Comparison of ENCODE assay signal across 9 cellular contexts in the genomic region with DNA sequence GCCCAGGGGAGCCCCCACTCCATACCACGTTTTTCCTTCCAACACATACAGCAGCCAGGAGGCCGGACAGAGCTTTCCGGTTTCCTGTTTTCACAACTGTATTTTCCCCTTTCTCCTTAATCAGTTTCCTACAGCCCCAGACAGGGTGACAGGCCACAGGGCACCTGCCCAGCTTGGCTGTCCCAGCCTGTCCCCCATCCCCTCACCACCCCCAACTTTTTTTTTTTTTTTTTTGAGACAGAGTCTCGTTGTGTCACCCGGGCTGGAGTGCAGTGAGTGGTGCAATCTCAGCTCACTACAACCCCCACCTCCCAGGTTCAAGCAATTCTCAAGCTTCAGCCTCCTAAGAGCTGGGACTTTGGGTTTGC. TPM values are rescaled to one million over a fixed set of nuclear protein-coding genes. Genes with fewer than 3 reads are reported as not detected.
DNase-seq lines count a peak whose midpoint lies in the region; ATAC-seq and TF ChIP-seq lines count a peak whose summit lies in the region.
"Had no signal": no experiment of that assay in that cellular context is flagged by ENCODE, and none has a peak within 500 bp of the region (broad histone marks: within the 10 kb centered on the region; RNA-seq: fewer than 3 reads in every experiment).

No MANE protein-coding gene starts in this region.

- no peak overlapping the region for H3K4me3 Mint-ChIP-seq in activated naive CD8-positive, alpha-beta T cell treated with anti-CD3 and anti-CD28 coated beads, Interleukin-2, amount 50 U/mL, for 24 hours
- H3K4me3 Mint-ChIP-seq: B cell had no signal

- peaks cover 40 to 56% (median 49%) of the 10 kb centered on the region in 4 donors for H3K4me1 ChIP-seq in upper lobe of left lung

- H3K27me3 ChIP-seq in layer of hippocampus (ENCODE audit: control insufficient read depth, insufficient read depth, low read length), result no peaks in the 10 kb centered on the region
- H3K27me3 ChIP-seq in upper lobe of left lung, result no peaks in the 10 kb centered on the region

- no peak for TF ChIP-seq CTCF in upper lobe of left lung (IDR thresholded peaks at IDR 0.05)

- no peaks in the 10 kb centered on the region for H3K9me3 ChIP-seq in upper lobe of left lung

- WGBS in upper lobe of left lung, 2 donors, result 3 to 4% methylated on average over 5 of the region's 5 CpGs

- no peaks in the 10 kb centered on the region for H3K36me3 Mint-ChIP-seq in activated naive CD8-positive, alpha-beta T cell treated with anti-CD3 and anti-CD28 coated beads, Interleukin-2, amount 50 U/mL, for 24 hours (ENCODE audit: low read depth)

- peak; percentile 3 for ATAC-seq in activated naive CD8-positive, alpha-beta T cell treated with anti-CD3 and anti-CD28 coated beads, Interleukin-2, amount 50 U/mL, for 24 hours
- peak; percentile 7 to 15 for ATAC-seq in upper lobe of left lung (ENCODE audit: low FRiP score in 2 of 2)
- no peak for ATAC-seq in HG02885 (IDR thresholded peaks at IDR 0.05; ENCODE audit: poor library complexity, unreplicated experiment)

- H3K9me3 Mint-ChIP-seq in activated naive CD8-positive, alpha-beta T cell treated with anti-CD3 and anti-CD28 coated beads, Interleukin-2, amount 50 U/mL, for 24 hours, result no peaks in the 10 kb centered on the region

- no peaks in the 10 kb centered on the region for H3K36me3 ChIP-seq in upper lobe of left lung

- DNase-seq in SIG-M5 treated with dmso at 0.1 percent for 504 hours (lab: John Stamatoyannopoulos, UW; ENCODE audit: unreplicated experiment), result peak; percentile 58
- no peak for DNase-seq in SIG-M5 (lab: John Stamatoyannopoulos, UW)
- no peak for DNase-seq in activated naive CD8-positive, alpha-beta T cell treated with anti-CD3 and anti-CD28 coated beads, Interleukin-2, amount 50 U/mL, for 24 hours
- peak in 1 of 2 donors; percentile 60 for DNase-seq in upper lobe of left lung
- no peak for DNase-seq in SW480 (ENCODE audit: low spot score)
- DNase-seq in SK-N-DZ (ENCODE audit: low spot score), result no peak

- no peak for TF ChIP-seq EP300 in upper lobe of left lung (IDR thresholded peaks at IDR 0.05)

- peak overlapping the region; percentile 4 to 49 (median 38) for H3K4me3 ChIP-seq in upper lobe of left lung

- no peaks in the 10 kb centered on the region for H3K27me3 Mint-ChIP-seq in activated naive CD8-positive, alpha-beta T cell treated with anti-CD3 and anti-CD28 coated beads, Interleukin-2, amount 50 U/mL, for 24 hours

- H3K4me1 Mint-ChIP-seq in activated naive CD8-positive, alpha-beta T cell treated with anti-CD3 and anti-CD28 coated beads, Interleukin-2, amount 50 U/mL, for 24 hours, result peaks cover 14% of the 10 kb centered on the region

- TF ChIP-seq POLR2A in upper lobe of left lung (IDR thresholded peaks at IDR 0.05), result no peak

- H3K27ac Mint-ChIP-seq in activated naive CD8-positive, alpha-beta T cell treated with anti-CD3 and anti-CD28 coated beads, Interleukin-2, amount 50 U/mL, for 24 hours, result peak overlapping the region; percentile 35
- H3K27ac Mint-ChIP-seq: B cell had no signal

- H3K27ac ChIP-seq in layer of hippocampus (ENCODE audit: low read depth, low read length) (peak overlapping the region; percentile 95), upper lobe of left lung (peak overlapping the region; percentile 83 to 93 (median 92))

RNA-seq across cellular contexts. Expression of gene HSPB1, which starts 10.3 kb away (rescaled TPM):
- 100 to 1,000 TPM; 164 to 703 (median 300) TPM for total RNA-seq in upper lobe of left lung
- 24.8 and 32.8 TPM in 2 replicates for polyA plus RNA-seq in SK-N-DZ (2014; cell fraction: cytosol; rRNA removed)
- polyA plus RNA-seq in SK-N-DZ (2014; cell fraction: nucleus; rRNA removed), result 8.4 and 14.6 TPM in 2 replicates
